In genomic region chr15:43509923-43510229, GRCh38 we compare ENCODE assay signal across 8 cellular contexts. TPM values are rescaled to one million over a fixed set of nuclear protein-coding genes. Genes with fewer than 3 reads are reported as not detected.
DNase-seq lines count a peak whose midpoint lies in the region; ATAC-seq, FAIRE-seq and TF ChIP-seq lines count a peak whose summit lies in the region.

No MANE protein-coding gene starts in this region.

- no peak for TF ChIP-seq RAD21 in HepG2 (CRISPR knock-in tag; IDR thresholded peaks at IDR 0.05)

- H3K27ac ChIP-seq in HepG2 (ENCODE audit: extremely low read length, insufficient read depth, low read length) (peak overlapping the region; percentile 58), tibial nerve (peak overlapping the region; percentile 77 to 93 (median 86))

- in situ Hi-C loops in astrocyte of the cerebellum (cut with HindIII; ENCODE audit: low sequenced_read_pairs) = loop anchor here (5.0 kb wide), 1 partner anchor 33 kb away; no protein-coding TSS in a partner anchor
- in situ Hi-C loops in HepG2 (cut with HindIII; ENCODE audit: extremely low pct_ligation_motif_present, low pct_unique_long_range_greater_than_20kb) = loop anchor here (10.0 kb wide), 1 partner anchor 265 kb away; the partner anchor contains the start of gene ELL3

- no peak for TF ChIP-seq POLR2A in HepG2 (IDR thresholded peaks at IDR 0.05; ENCODE audit: insufficient read depth in 1 of 2, low read depth in 2 of 2, low read length in 2 of 2)
- no peak for TF ChIP-seq POLR2A in tibial nerve (IDR thresholded peaks at IDR 0.05)

- H3K79me2 ChIP-seq in HepG2 (ENCODE audit: insufficient read depth, low read length) = no peaks in the 10 kb centered on the region

- CTCF ChIA-PET in activated CD8-positive, alpha-beta memory T cell treated with anti-CD3 and anti-CD28 coated beads, Interleukin-2, amount 10 ng/mL, durations not matched to agents 7 days and 5 days (lab: Charles Lee) = interaction anchor here (0.8 to 7.3 kb wide), 6 partner anchors 9 to 75 kb away, joined by 3 to 66 read pairs (median 10); partner anchors contain the start of gene TP53BP1
- CTCF ChIA-PET in HepG2 (lab: Yijun Ruan, JAX; ENCODE audit: low intra/inter-chr PET ratio, low total read pairs) = no interaction called here

- no peaks in the 10 kb centered on the region for H4K20me1 ChIP-seq in HepG2 (ENCODE audit: insufficient read depth, low read length)

- peaks cover 2 to 7% of the 10 kb centered on the region in 2 experiments; a peak in 3 of 5 replicates for H3K27me3 ChIP-seq in HepG2 (ENCODE audit: control insufficient read depth in 1 of 2, insufficient read depth in 2 of 2, low read length in 2 of 2)
- no peaks in the 10 kb centered on the region for H3K27me3 ChIP-seq in tibial nerve

- no TSS peak for BruUV-seq in HepG2 (replicated peaks; lab: Mats Ljungman, UMichigan)

- no peaks in the 10 kb centered on the region for H3K9me3 Mint-ChIP-seq in activated CD8-positive, alpha-beta memory T cell treated with anti-CD3 and anti-CD28 coated beads, Interleukin-2, amount 10 ng/mL, durations not matched to agents 7 days and 5 days (ENCODE audit: low read depth)

- peak overlapping the region; percentile 93 for H3K27ac Mint-ChIP-seq in activated CD8-positive, alpha-beta memory T cell treated with anti-CD3 and anti-CD28 coated beads, Interleukin-2, amount 10 ng/mL, durations not matched to agents 7 days and 5 days

- TF ChIP-seq CTCF in astrocyte of the cerebellum (IDR thresholded peaks at IDR 0.05; ENCODE audit: low read depth, low read length, missing control alignments) = no peak
- no peak for TF ChIP-seq CTCF in HepG2 (CRISPR knock-in tag; IDR thresholded peaks at IDR 0.05)
- no peak for TF ChIP-seq CTCF in tibial nerve (IDR thresholded peaks at IDR 0.05)

- H3K9me3 ChIP-seq in HepG2 (ENCODE audit: low read length) (no peaks in the 10 kb centered on the region), tibial nerve (no peaks in the 10 kb centered on the region)

- peak overlapping the region; percentile 50 for H3K4me3 ChIP-seq in astrocyte of the cerebellum (ENCODE audit: low read depth, low read length)
- H3K4me3 ChIP-seq in HepG2 (replicated peaks in 1 of 3; ENCODE audit: insufficient read depth in 1 of 3, low read depth in 2 of 3, low read length in 3 of 3) = peak overlapping the region; percentile 67 to 78 (median 73)
- peak overlapping the region; percentile 45 to 69 (median 65) for H3K4me3 ChIP-seq in tibial nerve

- DNase-seq in activated CD8-positive, alpha-beta memory T cell treated with anti-CD3 and anti-CD28 coated beads, Interleukin-2, amount 10 ng/mL, durations not matched to agents 7 days and 5 days = no peak
- no peak for DNase-seq in activated CD8-positive, alpha-beta memory T cell treated with anti-CD3 and anti-CD28 coated beads for 24 hours
- DNase-seq in astrocyte of the cerebellum (ENCODE audit: low read depth) (no peak), HepG2 (ENCODE audit: low spot score) (no peak), tibial nerve (ENCODE audit: low spot score in 2 of 2) (no peak), AG08396 (ENCODE audit: low spot score) (no peak), NCI-H1092 treated with DMSO at 0.1 percent for 48 hours (lab: John Stamatoyannopoulos, UW) (no peak)

- peak overlapping the region; percentile 68; the same call in 1 of the 2 replicates for H3K9ac ChIP-seq in HepG2 (ENCODE audit: insufficient read depth, low read depth, low read length)

- H3K4me2 ChIP-seq in HepG2 (ENCODE audit: low read depth, low read length) = peak overlapping the region; percentile 98

- 3% methylated on average over 2 of the region's 2 CpGs for WGBS in HepG2 (ENCODE audit: low lambda C conversion rate)
- 6 to 13% methylated on average over 2 of the region's 2 CpGs for WGBS in tibial nerve, 2 donors

- POLR2A ChIA-PET in HepG2 (lab: Yijun Ruan, JAX) = interaction anchor here (1.3 to 4.0 kb wide), 3 partner anchors 8 to 69 kb away, joined by 6 to 24 read pairs (median 7); partner anchors contain the start of gene TP53BP1

- no peak for FAIRE-seq in HepG2 (lab: Jason Lieb, UNC)

- peak overlapping the region; percentile 44 for H2AFZ ChIP-seq in HepG2 (ENCODE audit: low read length)

- TF ChIP-seq EP300 in HepG2 (IDR thresholded peaks at IDR 0.05; ENCODE audit: low read depth in 2 of 2, low read length in 2 of 2) = no peak
- no peak for TF ChIP-seq EP300 in HepG2 (CRISPR knock-in tag; IDR thresholded peaks at IDR 0.05; ENCODE audit: borderline replicate concordance)
- TF ChIP-seq EP300 in tibial nerve (IDR thresholded peaks at IDR 0.05) = no peak

- H3K4me1 Mint-ChIP-seq in activated CD8-positive, alpha-beta memory T cell treated with anti-CD3 and anti-CD28 coated beads, Interleukin-2, amount 10 ng/mL, durations not matched to agents 7 days and 5 days = peaks cover 46% of the 10 kb centered on the region

- no peaks in the 10 kb centered on the region for H3K36me3 ChIP-seq in HepG2 (replicated peaks in 1 of 2; ENCODE audit: control insufficient read depth in 1 of 2, insufficient read depth in 2 of 2, low read length in 2 of 2)
- no peaks in the 10 kb centered on the region for H3K36me3 ChIP-seq in tibial nerve

- intact Hi-C loops in HepG2 (cut with micrococcal nuclease; ENCODE audit: unreplicated experiment) = loop anchor here (2.0 kb wide), 1 partner anchor 17 kb away; the partner anchor contains the start of gene TP53BP1

- no peaks in the 10 kb centered on the region for H3K27me3 Mint-ChIP-seq in activated CD8-positive, alpha-beta memory T cell treated with anti-CD3 and anti-CD28 coated beads, Interleukin-2, amount 10 ng/mL, durations not matched to agents 7 days and 5 days

- H3K36me3 Mint-ChIP-seq in activated CD8-positive, alpha-beta memory T cell treated with anti-CD3 and anti-CD28 coated beads, Interleukin-2, amount 10 ng/mL, durations not matched to agents 7 days and 5 days = peaks cover 2% of the 10 kb centered on the region

- H3K4me3 Mint-ChIP-seq in activated CD8-positive, alpha-beta memory T cell treated with anti-CD3 and anti-CD28 coated beads, Interleukin-2, amount 10 ng/mL, durations not matched to agents 7 days and 5 days = peak overlapping the region; percentile 94

- H3K4me1 ChIP-seq in HepG2 (ENCODE audit: insufficient read depth, low read length) (peaks cover 32% of the 10 kb centered on the region), tibial nerve (peaks cover 0 to 48% (median 26%) of the 10 kb centered on the region in 4 donors)

- no peak for ATAC-seq in activated CD8-positive, alpha-beta memory T cell treated with anti-CD3 and anti-CD28 coated beads, Interleukin-2, amount 10 ng/mL, durations not matched to agents 7 days and 5 days
- ATAC-seq in HepG2 = no peak
- no peak for ATAC-seq in GM18511 (IDR thresholded peaks at IDR 0.05; ENCODE audit: unreplicated experiment)

RNA-seq across cellular contexts. Expression of gene MAP1A, which starts 7.5 kb away (rescaled TPM):
- 1 to 10 TPM; 3.0 to 7.8 TPM for total RNA-seq in activated CD8-positive, alpha-beta memory T cell treated with anti-CD3 and anti-CD28 coated beads, Interleukin-2, amount 10 ng/mL, durations not matched to agents 7 days and 5 days
- 0.06 and 0.07 TPM in 2 replicates for total RNA-seq in HepG2 (2016; rRNA removed; fragmentation: Illumina TruSeq; extraction: Trizol)
- not detected in 2 replicates for total RNA-seq in HepG2 (2016; cell fraction: cytosol; rRNA removed; fragmentation: Illumina TruSeq; extraction: Trizol; ENCODE audit: low read depth)
- 0.03 and 0.04 TPM in 2 replicates for total RNA-seq in HepG2 (2016; cell fraction: insoluble cytoplasmic fraction; rRNA removed; fragmentation: Illumina TruSeq; extraction: Trizol)
- not detected in 2 replicates for total RNA-seq in HepG2 (2016; cell fraction: membrane; rRNA removed; fragmentation: Illumina TruSeq; extraction: Trizol)
- 0.09 and 0.13 TPM in 2 replicates for total RNA-seq in HepG2 (2016; cell fraction: nucleus; rRNA removed; fragmentation: Illumina TruSeq; extraction: Trizol)
- under 0.01 and 0.01 TPM in 2 replicates for polyA plus RNA-seq in HepG2 (2011; rRNA removed)
- polyA plus RNA-seq in HepG2 (2011; cell fraction: cytosol; rRNA removed) = under 0.01 TPM in 2 replicates
- polyA plus RNA-seq in HepG2 (2011; cell fraction: nucleus; rRNA removed) = 0.02 TPM in 1 of 2 replicates, not detected in the other
- 0.01 TPM in 1 of 2 replicates, not detected in the other for polyA plus RNA-seq in HepG2 (2012)
- polyA plus RNA-seq in HepG2 (2016; cell fraction: cytosol; fragmentation: Illumina TruSeq; extraction: Trizol; ENCODE audit: low read depth) = 0.01 TPM in 2 replicates
- 0.03 and 0.05 TPM in 2 replicates for polyA plus RNA-seq in HepG2 (2016; cell fraction: insoluble cytoplasmic fraction; fragmentation: Illumina TruSeq; extraction: Trizol; ENCODE audit: low read depth)
- not detected in 2 replicates for polyA plus RNA-seq in HepG2 (2016; cell fraction: membrane; fragmentation: Illumina TruSeq; extraction: Trizol; ENCODE audit: low read depth)
- polyA plus RNA-seq in HepG2 (2016; cell fraction: nucleus; fragmentation: Illumina TruSeq; extraction: Trizol; ENCODE audit: insufficient read depth, low read depth) = 0.05 and 0.09 TPM in 2 replicates
- polyA minus RNA-seq in HepG2 (2011; rRNA and poly(A)+ RNA removed; ENCODE audit: low replicate concordance) = 0.02 and 2.8 TPM in 2 replicates
- polyA minus RNA-seq in HepG2 (2011; cell fraction: cytosol; rRNA and poly(A)+ RNA removed) = 0.09 TPM in 1 of 2 replicates, not detected in the other
- polyA minus RNA-seq in HepG2 (2011; cell fraction: nucleus; rRNA and poly(A)+ RNA removed) = not detected in 2 replicates
- 10 to 100 TPM; 17.4 to 23.7 (median 21.3) TPM for total RNA-seq in tibial nerve

RNA-seq across cellular contexts. Expression of gene TP53BP1, which starts 16.9 kb away (rescaled TPM):
- 10 to 100 TPM; 23.3 to 25.8 TPM for total RNA-seq in activated CD8-positive, alpha-beta memory T cell treated with anti-CD3 and anti-CD28 coated beads, Interleukin-2, amount 10 ng/mL, durations not matched to agents 7 days and 5 days
- 17.4 and 26.3 TPM in 2 replicates for total RNA-seq in HepG2 (2016; rRNA removed; fragmentation: Illumina TruSeq; extraction: Trizol)
- total RNA-seq in HepG2 (2016; cell fraction: cytosol; rRNA removed; fragmentation: Illumina TruSeq; extraction: Trizol; ENCODE audit: low read depth) = 5.3 and 6.3 TPM in 2 replicates
- 16.7 and 24.8 TPM in 2 replicates for total RNA-seq in HepG2 (2016; cell fraction: insoluble cytoplasmic fraction; rRNA removed; fragmentation: Illumina TruSeq; extraction: Trizol)
- total RNA-seq in HepG2 (2016; cell fraction: membrane; rRNA removed; fragmentation: Illumina TruSeq; extraction: Trizol) = 6.0 and 6.4 TPM in 2 replicates
- total RNA-seq in HepG2 (2016; cell fraction: nucleus; rRNA removed; fragmentation: Illumina TruSeq; extraction: Trizol) = 22.1 and 25.2 TPM in 2 replicates
- polyA plus RNA-seq in HepG2 (2011; rRNA removed) = 15.9 and 17.1 TPM in 2 replicates
- polyA plus RNA-seq in HepG2 (2011; cell fraction: cytosol; rRNA removed) = 7.3 and 7.4 TPM in 2 replicates
- polyA plus RNA-seq in HepG2 (2011; cell fraction: nucleus; rRNA removed) = 34.5 and 38.3 TPM in 2 replicates
- polyA plus RNA-seq in HepG2 (2012) = 6.2 and 7.1 TPM in 2 replicates
- polyA plus RNA-seq in HepG2 (2016; cell fraction: cytosol; fragmentation: Illumina TruSeq; extraction: Trizol; ENCODE audit: low read depth) = 0.49 and 0.59 TPM in 2 replicates
- 13.4 and 14.5 TPM in 2 replicates for polyA plus RNA-seq in HepG2 (2016; cell fraction: insoluble cytoplasmic fraction; fragmentation: Illumina TruSeq; extraction: Trizol; ENCODE audit: low read depth)
- polyA plus RNA-seq in HepG2 (2016; cell fraction: membrane; fragmentation: Illumina TruSeq; extraction: Trizol; ENCODE audit: low read depth) = 0.92 and 1.1 TPM in 2 replicates
- polyA plus RNA-seq in HepG2 (2016; cell fraction: nucleus; fragmentation: Illumina TruSeq; extraction: Trizol; ENCODE audit: insufficient read depth, low read depth) = 29.6 and 32.3 TPM in 2 replicates
- 22.3 and 59.9 TPM in 2 replicates for polyA minus RNA-seq in HepG2 (2011; rRNA and poly(A)+ RNA removed; ENCODE audit: low replicate concordance)
- 10.6 and 14.0 TPM in 2 replicates for polyA minus RNA-seq in HepG2 (2011; cell fraction: cytosol; rRNA and poly(A)+ RNA removed)
- polyA minus RNA-seq in HepG2 (2011; cell fraction: nucleus; rRNA and poly(A)+ RNA removed) = 40.2 and 48.4 TPM in 2 replicates
- total RNA-seq in tibial nerve = 10 to 100 TPM; 37.6 to 47.4 (median 42.4) TPM
